8 cellular contexts compared by ENCODE assay signal in the genomic region with DNA sequence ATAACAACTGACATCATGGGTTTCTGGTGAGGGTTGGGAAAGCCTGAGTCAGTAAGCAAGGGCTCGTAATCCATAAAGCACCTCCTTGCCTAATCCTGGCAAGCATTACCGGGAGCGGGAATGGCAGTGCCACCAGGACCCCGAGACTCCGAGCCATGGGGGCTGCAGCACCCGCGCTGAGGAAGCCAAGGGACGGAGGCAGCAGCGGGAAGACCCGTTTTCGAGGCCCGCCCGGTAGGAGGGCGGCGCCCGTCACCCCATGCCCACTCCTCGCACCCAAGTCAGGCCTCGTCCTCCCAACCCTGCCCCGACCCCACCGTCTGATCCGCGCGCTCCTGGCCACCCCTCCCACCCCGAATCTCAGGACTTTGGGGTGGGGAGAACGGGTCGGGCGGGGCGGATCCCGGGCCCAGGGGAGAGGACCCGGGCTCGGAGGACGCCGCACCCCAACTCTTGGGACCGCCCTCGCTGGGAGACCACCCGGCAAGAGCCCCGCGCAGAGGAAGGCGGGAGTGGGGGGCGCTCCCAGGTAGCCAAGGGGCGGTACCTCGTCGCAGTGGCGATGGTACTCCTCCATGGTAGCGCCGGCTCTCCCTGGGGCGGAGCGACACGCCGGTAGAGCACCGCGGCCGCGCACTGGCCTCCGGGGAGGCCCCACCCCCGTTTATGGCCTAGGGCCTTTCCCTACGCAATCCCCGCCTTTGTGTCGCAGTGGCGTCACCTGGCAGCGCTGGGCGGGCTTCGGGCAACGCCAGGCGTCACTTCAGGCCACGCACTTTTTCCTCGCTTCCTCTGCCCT. TPM values are rescaled to one million over a fixed set of nuclear protein-coding genes. Genes with fewer than 3 reads are reported as not detected.
A peak's percentile ranks its signal among the peaks of the same experiment; 100 is the strongest.
DNase-seq lines count a peak whose midpoint lies in the region; ATAC-seq and TF ChIP-seq lines count a peak whose summit lies in the region.

A gene with protein sequence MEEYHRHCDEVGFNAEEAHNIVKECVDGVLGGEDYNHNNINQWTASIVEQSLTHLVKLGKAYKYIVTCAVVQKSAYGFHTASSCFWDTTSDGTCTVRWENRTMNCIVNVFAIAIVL (minus strand): TSS at position 638 of the 799 bp plus-strand sequence. CDS start 61 bp downstream, at position 577.

- H3K4me1 ChIP-seq in left lung, result no peaks in the 10 kb centered on the region

- no peak for TF ChIP-seq CTCF in left lung (IDR thresholded peaks at IDR 0.05)

- no peaks in the 10 kb centered on the region for H3K36me3 ChIP-seq in left lung

- H3K27me3 ChIP-seq in left lung, result no peaks in the 10 kb centered on the region

- H3K27ac ChIP-seq in left lung, result peak within 1 kb of the TSS; percentile 55 to 72

- in situ Hi-C loops in GM18951 (cut with MboI; ENCODE audit: low sequenced_read_pairs, unreplicated experiment), result no loop called here

- intact Hi-C loops in left lung (cut with DNase I), result no loop called here

- DNase-seq in AG08395 (ENCODE audit: low spot score), result peak; percentile 73
- DNase-seq in NCI-H510A (lab: John Stamatoyannopoulos, UW), result peak; percentile 81
- DNase-seq in activated CD4-positive, alpha-beta T cell treated with anti-CD3 and anti-CD28 coated beads, Interleukin-2, amount 50 U/mL, for 4 hours, result peak; percentile 65 to 68
- peak; percentile 62 to 77 for DNase-seq in dermis microvascular lymphatic vessel endothelial cell (ENCODE audit: low read depth in 2 of 2)
- peak; percentile 88 to 95 for DNase-seq in left lung
- peak; percentile 74 for DNase-seq in stimulated activated CD4-positive, alpha-beta T cell treated with anti-CD3 and anti-CD28 coated beads, Interleukin-4, amount 100 ng/mL, for 1 hour

- H3K4me3 ChIP-seq in left lung, result peak within 1 kb of the TSS; percentile 43 to 65

- ATAC-seq in HG03175 (IDR thresholded peaks at IDR 0.05; ENCODE audit: unreplicated experiment) (peak; percentile 100), left lung (peak; percentile 99)

- TF ChIP-seq POLR2A in GM18951 (IDR thresholded peaks at IDR 0.05; ENCODE audit: extremely low read depth, insufficient read depth, insufficient read length), result peak; percentile 61

- H3K9me3 ChIP-seq in left lung, result no peaks in the 10 kb centered on the region

RNA-seq across cellular contexts. Expression of the gene that starts here (rescaled TPM):
- total RNA-seq in dermis microvascular lymphatic vessel endothelial cell (24.4 and 25.2 TPM in 2 replicates), left lung (10 to 100 TPM; 25.9 to 26.4 TPM)

Comparison
In these comparisons a context has a peak if more than half of its experiments do, and no peak if none do; other contexts are left out.
1. Peak in every context shown above with its lines: DNase-seq, ATAC-seq, H3K4me3 ChIP-seq and H3K27ac ChIP-seq.